25 cellular contexts compared by ENCODE assay signal in the genomic region with DNA sequence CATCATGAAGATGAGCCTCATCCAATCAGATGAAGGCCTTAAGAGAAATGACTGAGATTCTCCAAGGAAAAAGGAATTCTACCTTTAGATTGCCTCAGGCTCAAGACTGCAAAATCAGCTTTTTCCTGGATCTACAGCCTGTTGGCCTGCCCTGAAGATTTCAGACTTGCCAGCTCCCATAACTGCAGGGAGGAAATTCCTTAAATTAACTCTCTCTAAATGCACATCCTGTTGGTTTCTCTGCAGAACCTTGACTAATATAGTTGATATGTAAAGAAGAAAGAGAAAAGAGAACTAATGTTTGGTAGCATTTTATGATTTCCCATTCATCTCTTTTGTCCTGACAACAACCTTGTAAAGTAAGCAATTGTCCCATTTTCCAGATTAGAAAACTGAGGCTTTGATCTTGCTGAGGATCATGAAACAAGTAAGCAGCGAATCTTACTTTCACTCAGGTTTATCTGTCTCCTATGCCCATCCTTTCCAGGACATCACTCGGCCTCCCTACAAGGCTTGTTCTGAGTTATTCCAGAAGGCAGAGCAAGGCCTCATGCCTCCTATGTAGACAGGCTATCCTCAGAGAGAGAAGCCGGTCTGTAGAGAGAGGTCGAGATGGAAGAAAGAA.
DNase-seq lines count a peak whose midpoint lies in the region; ATAC-seq and TF ChIP-seq lines count a peak whose summit lies in the region.
"Had no signal": no experiment of that assay in that cellular context is flagged by ENCODE, and none has a peak within 500 bp of the region (broad histone marks: within the 10 kb centered on the region; RNA-seq: fewer than 3 reads in every experiment).

No MANE protein-coding gene starts in this region.

- no peak overlapping the region for H3K23ac ChIP-seq in mesendoderm (ENCODE audit: low read length)

- no peaks in the 10 kb centered on the region for H3K79me1 ChIP-seq in mesendoderm (ENCODE audit: low read length)

- H3K9me3 ChIP-seq in aorta (ENCODE audit: control insufficient read depth, low read length) (peaks cover 2% of the 10 kb centered on the region), PC-3 (ENCODE audit: low read length) (no peaks in the 10 kb centered on the region)
- H3K9me3 ChIP-seq: colonic mucosa, right lobe of liver, tibial artery had no signal

- no peak overlapping the region for H3K4me2 ChIP-seq in mesendoderm (ENCODE audit: low read length)
- no peak overlapping the region for H3K4me2 ChIP-seq in PC-3 (ENCODE audit: low read length)

- intact Hi-C loops in aorta (cut with DNase I) (no loop called here), PC-3 (cut with micrococcal nuclease) (no loop called here)

- no peak overlapping the region for H4K8ac ChIP-seq in mesendoderm (ENCODE audit: low read depth, low read length)

- H3K79me2 ChIP-seq in mesendoderm (ENCODE audit: control insufficient read depth, insufficient read depth, low read length) (no peaks in the 10 kb centered on the region), PC-3 (ENCODE audit: low read length) (no peaks in the 10 kb centered on the region)

- H3K18ac ChIP-seq in mesendoderm (ENCODE audit: low read length), result no peak overlapping the region

- POLR2A ChIA-PET in BJ (lab: Charles Lee), result no interaction called here
- POLR2A ChIA-PET in PC-3 (lab: Charles Lee; ENCODE audit: unreplicated experiment), result no interaction called here

- no peak overlapping the region for H2AFZ ChIP-seq in PC-3 (ENCODE audit: low read length)

- H3K4me1 ChIP-seq in mesendoderm (ENCODE audit: control insufficient read depth, low read depth, low read length) (no peaks in the 10 kb centered on the region), aorta (ENCODE audit: control insufficient read depth in 1 of 2, insufficient read depth in 2 of 2, low read length in 2 of 2) (no peaks in the 10 kb centered on the region), PC-3 (ENCODE audit: insufficient read depth, low read length) (no peaks in the 10 kb centered on the region)
- H3K4me1 ChIP-seq: colonic mucosa, right lobe of liver, tibial artery had no signal

- no peaks in the 10 kb centered on the region for H4K20me1 ChIP-seq in PC-3 (ENCODE audit: low read length)

- H3K27me3 ChIP-seq in BJ (ENCODE audit: control insufficient read depth, insufficient read depth, low read length) (no peaks in the 10 kb centered on the region), mesendoderm (ENCODE audit: insufficient read depth, low read length, poor library complexity) (no peaks in the 10 kb centered on the region), aorta (ENCODE audit: control insufficient read depth in 1 of 2, insufficient read depth in 2 of 2, low read length in 1 of 2) (no peaks in the 10 kb centered on the region), PC-3 (ENCODE audit: low read length) (peaks cover 22% of the 10 kb centered on the region)
- H3K27me3 ChIP-seq: brain microvascular endothelial cell, colonic mucosa, right lobe of liver, tibial artery had no signal

- no peak for ATAC-seq in HG02973 (IDR thresholded peaks at IDR 0.05; ENCODE audit: unreplicated experiment)
- no peak for ATAC-seq in aorta (ENCODE audit: low FRiP score)
- no peak for ATAC-seq in PC-3
- ATAC-seq: activated CD8-positive, alpha-beta T cell treated with anti-CD3 and anti-CD28 coated beads for 36 hours; CD8-positive, alpha-beta T cell; Right ventricle myocardium inferior; stimulated activated naive CD8-positive, alpha-beta T cell treated with anti-CD3 and anti-CD28 coated beads, Interleukin-15, amount 100 ng/mL, for 72 hours had no signal

- no CpG with 5 or more reads among the region's 4 CpGs for WGBS in mesendoderm (ENCODE audit: extremely low coverage, insufficient coverage, low lambda C conversion rate)
- 95 to 96% methylated on average over 4 of the region's 4 CpGs for WGBS in aorta, 2 donors

- DNase-seq in BJ (ENCODE audit: low read depth) (peak; percentile 30), M059J (ENCODE audit: low read depth) (peak; percentile 70), choroid plexus epithelial cell (ENCODE audit: low read depth) (peak; percentile 48), mesendoderm (peak; percentile 72), NCI-H1694 (lab: John Stamatoyannopoulos, UW) (no peak), aorta (no peak), PC-3 (no peak)
- DNase-seq: activated CD8-positive, alpha-beta T cell treated with anti-CD3 and anti-CD28 coated beads for 36 hours; activated effector memory CD4-positive, alpha-beta T cell treated with Interleukin-2 at 50 U/mL for 16 hours; activated naive CD8-positive, alpha-beta T cell treated with anti-CD3 and anti-CD28 coated beads, Interleukin-2, amount 10 ng/mL, durations not matched to agents 7 days and 5 days; brain microvascular endothelial cell; CD8-positive, alpha-beta T cell; colonic mucosa; H9; kidney; NCI-H1092 treated with DMSO at 0.1 percent for 48 hours; NCI-H446; posterior cingulate gyrus; right lobe of liver; stimulated activated CD4-positive, alpha-beta T cell treated with anti-CD3 and anti-CD28 coated beads, Interleukin-15, amount 100 ng/mL, for 24 hours; stimulated activated naive CD8-positive, alpha-beta T cell treated with anti-CD3 and anti-CD28 coated beads, Interleukin-15, amount 100 ng/mL, for 72 hours; tibial artery had no signal

- no peak overlapping the region for H2AK5ac ChIP-seq in mesendoderm (ENCODE audit: low read length)

- BruUV-seq in PC-3 (replicated peaks; lab: Mats Ljungman, UMichigan), result no TSS peak

- no peak for TF ChIP-seq CTCF in BJ (IDR thresholded peaks at IDR 0.05; ENCODE audit: insufficient read depth, low read depth, low read length)
- TF ChIP-seq CTCF in choroid plexus epithelial cell (conservative IDR thresholded peaks at IDR 0.05; ENCODE audit: low read depth, low read length), result no peak
- TF ChIP-seq CTCF in PC-3 (conservative IDR thresholded peaks at IDR 0.05; ENCODE audit: low read depth, low read length), result no peak

- CTCF ChIA-PET in BJ (lab: Yijun Ruan, JAX), result interaction anchor here (1.0 to 1.2 kb wide), 2 partner anchors 24 to 100 kb away, joined by 3 read pairs; no protein-coding TSS in a partner anchor
- CTCF ChIA-PET in PC-3 (lab: Charles Lee), result no interaction called here

- H3K56ac ChIP-seq in mesendoderm (ENCODE audit: low read length), result no peak overlapping the region

- H3F3A ChIP-seq in PC-3 (ENCODE audit: low read length, unreplicated experiment), result no peaks in the 10 kb centered on the region

- H3K9ac ChIP-seq in mesendoderm (ENCODE audit: low read length) (no peak overlapping the region), PC-3 (ENCODE audit: low read length) (no peak overlapping the region)

- H2BK15ac ChIP-seq in mesendoderm (replicated peaks; ENCODE audit: low read depth), result no peak overlapping the region

- H3K36me3 ChIP-seq in BJ (ENCODE audit: control insufficient read depth, insufficient read depth, low read length), result no peaks in the 10 kb centered on the region
- no peaks in the 10 kb centered on the region for H3K36me3 ChIP-seq in mesendoderm (ENCODE audit: control insufficient read depth, insufficient read depth, low read length)
- H3K36me3 ChIP-seq in aorta (ENCODE audit: control insufficient read depth in 1 of 2, insufficient read depth in 2 of 2, low read length in 1 of 2), result no peaks in the 10 kb centered on the region
- no peaks in the 10 kb centered on the region for H3K36me3 ChIP-seq in PC-3 (ENCODE audit: low read depth, low read length)
- H3K36me3 ChIP-seq: brain microvascular endothelial cell, colonic mucosa, right lobe of liver, tibial artery had no signal

- H2BK120ac ChIP-seq in mesendoderm (ENCODE audit: low read depth, low read length), result no peak overlapping the region

- H3K4me3 ChIP-seq in BJ (ENCODE audit: low read depth, low read length), result no peak overlapping the region
- H3K4me3 ChIP-seq in choroid plexus epithelial cell (ENCODE audit: low read depth, low read length), result no peak overlapping the region
- no peak overlapping the region for H3K4me3 ChIP-seq in mesendoderm (ENCODE audit: low read length)
- H3K4me3 ChIP-seq in aorta (ENCODE audit: low read length in 2 of 2), result no peak overlapping the region
- H3K4me3 ChIP-seq in PC-3 (ENCODE audit: low read length), result no peak overlapping the region
- H3K4me3 ChIP-seq: colonic mucosa, lung, right lobe of liver, tibial artery had no signal

- H3K9me2 ChIP-seq in PC-3 (replicated peaks; ENCODE audit: low read length), result no peaks in the 10 kb centered on the region

- no peak overlapping the region for H4K5ac ChIP-seq in mesendoderm (ENCODE audit: low read length)

- no peak overlapping the region for H2BK5ac ChIP-seq in mesendoderm (ENCODE audit: low read length)

- H3K27ac ChIP-seq in mesendoderm (ENCODE audit: low read depth, low read length), result no peak overlapping the region
- no peak overlapping the region for H3K27ac ChIP-seq in aorta (ENCODE audit: low read depth in 1 of 2, low read length in 2 of 2)
- no peak overlapping the region for H3K27ac ChIP-seq in PC-3 (ENCODE audit: low read length)
- H3K27ac ChIP-seq: brain microvascular endothelial cell, colonic mucosa, right lobe of liver, tibial artery had no signal

- H3K4ac ChIP-seq in mesendoderm (ENCODE audit: low read depth, low read length), result no peak overlapping the region

Comparison
In these comparisons a context has a peak if more than half of its experiments do, and no peak if none do; other contexts are left out.
1. DNase-seq: peak in BJ (single experiment), M059J (single experiment), choroid plexus epithelial cell (single experiment) and mesendoderm (single experiment); none in NCI-H1694 (single experiment), aorta (0 of 2) and PC-3 (single experiment).